Comparison of ENCODE assay signal across 27 cellular contexts in genomic region chr1:208068908-208069307, GRCh38.
DNase-seq lines count a peak whose midpoint lies in the region; ATAC-seq and TF ChIP-seq lines count a peak whose summit lies in the region.
"Had no signal": no experiment of that assay in that cellular context is flagged by ENCODE, and none has a peak within 500 bp of the region (broad histone marks: within the 10 kb centered on the region; RNA-seq: fewer than 3 reads in every experiment).

No MANE protein-coding gene starts in this region.

- no peak overlapping the region for H3K27ac ChIP-seq in breast epithelium
- H3K27ac ChIP-seq: A549, C4-2B, HL-60, RWPE1 had no signal

- intact Hi-C loops in dendritic cell treated with granulocyte-macrophage colony-stimulating factor and Interleukin-4, amounts not matched to agents 40 ng/mL and 50 ng/mL, for 4 days (cut with micrococcal nuclease): no loop called here
- intact Hi-C loops in mucosa of descending colon (cut with DNase I, micrococcal nuclease) (no loop called here), breast epithelium (cut with DNase I; ENCODE audit: low total_unique reads) (no loop called here)

- no peak for TF ChIP-seq CTCF in mucosa of descending colon (IDR thresholded peaks at IDR 0.05)
- no peak for TF ChIP-seq CTCF in breast epithelium (IDR thresholded peaks at IDR 0.05)

- peaks cover 9% of the 10 kb centered on the region for H3K4me1 Mint-ChIP-seq in T-helper 17 cell
- peaks cover 44% of the 10 kb centered on the region for H3K4me1 Mint-ChIP-seq in dendritic cell treated with granulocyte-macrophage colony-stimulating factor and Interleukin-4, amounts not matched to agents 40 ng/mL and 50 ng/mL, for 4 days (ENCODE audit: low read depth)
- peaks cover 5% of the 10 kb centered on the region for H3K4me1 Mint-ChIP-seq in stimulated activated effector memory CD8-positive, alpha-beta T cell treated with anti-CD3 and anti-CD28 coated beads, Interleukin-12 subunit alpha, Interleukin-12 subunit beta, amount 100 ng/mL, for 72 hours
- no peaks in the 10 kb centered on the region for H3K4me1 Mint-ChIP-seq in activated T-cell treated with anti-CD3 and anti-CD28 coated beads, Interleukin-2, amount 50 U/mL, for 4 hours (ENCODE audit: low read depth)
- H3K4me1 Mint-ChIP-seq: CD8-positive, alpha-beta memory T cell had no signal

- no peak overlapping the region for H3K4me3 ChIP-seq in mucosa of descending colon
- no peak overlapping the region for H3K4me3 ChIP-seq in breast epithelium
- H3K4me3 ChIP-seq: A549, GM12878 had no signal

- DNase-seq in T-helper 17 cell (no peak), mucosa of descending colon (no peak), GM19238 (ENCODE audit: insufficient read length, low spot score) (no peak), breast epithelium (ENCODE audit: low spot score in 2 of 2) (no peak)
- no peak for DNase-seq in stimulated activated effector memory CD8-positive, alpha-beta T cell treated with anti-CD3 and anti-CD28 coated beads, Interleukin-12 subunit alpha, Interleukin-12 subunit beta, amount 100 ng/mL, for 72 hours (ENCODE audit: low spot score in 2 of 2)
- no peak for DNase-seq in activated T-cell treated with anti-CD3 and anti-CD28 coated beads, Interleukin-2, amount 50 U/mL, for 4 hours
- DNase-seq: AML-193; CD8-positive, alpha-beta memory T cell; DMS 273 treated with DMSO at 0.1 percent for 48 hours; DMS79; EL; GDM1; NCI-H1048; NCI-H1436; NCI-H187; NCI-H2081 treated with DMSO at 0.1 percent for 48 hours; NCI-H345; NCI-H510A treated with DMSO at 0.1 percent for 48 hours; NCI-H748 treated with DMSO at 0.1 percent for 48 hours; SHP77 had no signal

- no peaks in the 10 kb centered on the region for H3K27me3 ChIP-seq in breast epithelium

- H3K4me3 Mint-ChIP-seq in T-helper 17 cell: no peak overlapping the region
- H3K4me3 Mint-ChIP-seq in dendritic cell treated with granulocyte-macrophage colony-stimulating factor and Interleukin-4, amounts not matched to agents 40 ng/mL and 50 ng/mL, for 4 days: no peak overlapping the region
- H3K4me3 Mint-ChIP-seq in stimulated activated effector memory CD8-positive, alpha-beta T cell treated with anti-CD3 and anti-CD28 coated beads, Interleukin-12 subunit alpha, Interleukin-12 subunit beta, amount 100 ng/mL, for 72 hours: no peak overlapping the region
- H3K4me3 Mint-ChIP-seq in activated T-cell treated with anti-CD3 and anti-CD28 coated beads, Interleukin-2, amount 50 U/mL, for 4 hours: no peak overlapping the region
- H3K4me3 Mint-ChIP-seq: CD8-positive, alpha-beta memory T cell had no signal

- no peaks in the 10 kb centered on the region for H3K36me3 Mint-ChIP-seq in T-helper 17 cell (ENCODE audit: low read depth)
- H3K36me3 Mint-ChIP-seq in dendritic cell treated with granulocyte-macrophage colony-stimulating factor and Interleukin-4, amounts not matched to agents 40 ng/mL and 50 ng/mL, for 4 days (ENCODE audit: low read depth): no peaks in the 10 kb centered on the region
- no peaks in the 10 kb centered on the region for H3K36me3 Mint-ChIP-seq in stimulated activated effector memory CD8-positive, alpha-beta T cell treated with anti-CD3 and anti-CD28 coated beads, Interleukin-12 subunit alpha, Interleukin-12 subunit beta, amount 100 ng/mL, for 72 hours
- no peaks in the 10 kb centered on the region for H3K36me3 Mint-ChIP-seq in activated T-cell treated with anti-CD3 and anti-CD28 coated beads, Interleukin-2, amount 50 U/mL, for 4 hours (ENCODE audit: insufficient read depth)

- ATAC-seq in T-helper 17 cell (no peak), mucosa of descending colon (peak; percentile 59)
- ATAC-seq in stimulated activated effector memory CD8-positive, alpha-beta T cell treated with anti-CD3 and anti-CD28 coated beads, Interleukin-12 subunit alpha, Interleukin-12 subunit beta, amount 100 ng/mL, for 72 hours: no peak
- no peak for ATAC-seq in activated T-cell treated with anti-CD3 and anti-CD28 coated beads, Interleukin-2, amount 50 U/mL, for 4 hours
- ATAC-seq: A549, GM12878, Panc1 had no signal

- H3K9me3 ChIP-seq in T-helper 17 cell (ENCODE audit: control insufficient read depth, low read length, poor library complexity, severe bottlenecking) (no peaks in the 10 kb centered on the region), mucosa of descending colon (no peaks in the 10 kb centered on the region), breast epithelium (no peaks in the 10 kb centered on the region)
- H3K9me3 ChIP-seq: A549 had no signal

- H3K9me3 Mint-ChIP-seq in dendritic cell treated with granulocyte-macrophage colony-stimulating factor and Interleukin-4, amounts not matched to agents 40 ng/mL and 50 ng/mL, for 4 days: no peaks in the 10 kb centered on the region
- no peaks in the 10 kb centered on the region for H3K9me3 Mint-ChIP-seq in stimulated activated effector memory CD8-positive, alpha-beta T cell treated with anti-CD3 and anti-CD28 coated beads, Interleukin-12 subunit alpha, Interleukin-12 subunit beta, amount 100 ng/mL, for 72 hours
- H3K9me3 Mint-ChIP-seq in activated T-cell treated with anti-CD3 and anti-CD28 coated beads, Interleukin-2, amount 50 U/mL, for 4 hours: no peaks in the 10 kb centered on the region
- H3K9me3 Mint-ChIP-seq: CD8-positive, alpha-beta memory T cell had no signal

- peak overlapping the region; percentile 16 for H3K27ac Mint-ChIP-seq in T-helper 17 cell
- peak overlapping the region; percentile 62 for H3K27ac Mint-ChIP-seq in dendritic cell treated with granulocyte-macrophage colony-stimulating factor and Interleukin-4, amounts not matched to agents 40 ng/mL and 50 ng/mL, for 4 days
- peak overlapping the region; percentile 42 for H3K27ac Mint-ChIP-seq in stimulated activated effector memory CD8-positive, alpha-beta T cell treated with anti-CD3 and anti-CD28 coated beads, Interleukin-12 subunit alpha, Interleukin-12 subunit beta, amount 100 ng/mL, for 72 hours
- H3K27ac Mint-ChIP-seq: CD8-positive, alpha-beta memory T cell had no signal

- H3K4me1 ChIP-seq in mucosa of descending colon (ENCODE audit: low read depth) (no peaks in the 10 kb centered on the region), breast epithelium (no peaks in the 10 kb centered on the region)
- H3K4me1 ChIP-seq: A549 had no signal

- peaks cover 28% of the 10 kb centered on the region for H3K27me3 Mint-ChIP-seq in T-helper 17 cell
- H3K27me3 Mint-ChIP-seq in dendritic cell treated with granulocyte-macrophage colony-stimulating factor and Interleukin-4, amounts not matched to agents 40 ng/mL and 50 ng/mL, for 4 days: peaks cover 36% of the 10 kb centered on the region
- no peaks in the 10 kb centered on the region for H3K27me3 Mint-ChIP-seq in activated T-cell treated with anti-CD3 and anti-CD28 coated beads, Interleukin-2, amount 50 U/mL, for 4 hours (ENCODE audit: low read depth)

- H3K36me3 ChIP-seq in mucosa of descending colon (ENCODE audit: low read depth): peaks cover 5% of the 10 kb centered on the region
- H3K36me3 ChIP-seq in breast epithelium: no peaks in the 10 kb centered on the region

- no peak for TF ChIP-seq POLR2A in breast epithelium (IDR thresholded peaks at IDR 0.05)
